ENCODE assay signal across 8 cellular contexts in genomic region chr14:30443368-30444007, GRCh38.
DNase-seq lines count a peak whose midpoint lies in the region; ATAC-seq and TF ChIP-seq lines count a peak whose summit lies in the region.

No MANE protein-coding gene starts in this region.

- no peak overlapping the region for H2AFZ ChIP-seq in HCT116 (ENCODE audit: low read depth, low read length, poor library complexity, severe bottlenecking)

- DNase-seq in AG10803 (ENCODE audit: low read depth) (peak; percentile 36), HCT116 (ENCODE audit: low read depth, low spot score) (peak; percentile 16), NCI-H774 (lab: John Stamatoyannopoulos, UW) (peak; percentile 54), epithelial cell of proximal tubule (ENCODE audit: low read depth) (peak; percentile 15), superior temporal gyrus (ENCODE audit: extremely low spot score) (peak; percentile 85), ureter (ENCODE audit: low spot score) (no peak)
- DNase-seq in stimulated activated CD4-positive, alpha-beta T cell treated with anti-CD3 and anti-CD28 coated beads, Interleukin-2, amount 100 ng/mL, for 48 hours: no peak
- DNase-seq in effector memory CD4-positive, alpha-beta T cell: no peak

- TF ChIP-seq CTCF in AG10803 (conservative IDR thresholded peaks at IDR 0.05; ENCODE audit: low read length) (peak; percentile 66), HCT116 (IDR thresholded peaks at IDR 0.05 in 2 of 3, conservative IDR thresholded peaks at IDR 0.05 in 1 of 3; ENCODE audit: borderline replicate concordance in 1 of 3, insufficient read depth in 1 of 3, low read depth in 2 of 3, low read length in 2 of 3) (peak; percentile 25 to 66 (median 48); a peak in 5 of 6 replicates), epithelial cell of proximal tubule (conservative IDR thresholded peaks at IDR 0.05; ENCODE audit: low read depth, low read length) (peak; percentile 73)

- H3K9ac ChIP-seq in HCT116 (ENCODE audit: low read length): no peak overlapping the region

- no TSS peak for BruUV-seq in HCT116 (replicated peaks; lab: Mats Ljungman, UMichigan)

- H3K9me3 ChIP-seq in HCT116 (ENCODE audit: control insufficient read depth in 1 of 2, insufficient read depth in 1 of 2, low read depth in 1 of 2, low read length in 2 of 2): no peaks in the 10 kb centered on the region
- no peaks in the 10 kb centered on the region for H3K9me3 ChIP-seq in effector memory CD4-positive, alpha-beta T cell (ENCODE audit: control insufficient read depth, low read length)

- H3K27me3 ChIP-seq in HCT116 (ENCODE audit: insufficient read depth, low read length): peaks cover 34% of the 10 kb centered on the region
- no peaks in the 10 kb centered on the region for H3K27me3 ChIP-seq in effector memory CD4-positive, alpha-beta T cell (replicated peaks; ENCODE audit: control insufficient read depth, insufficient read depth, low read length, poor library complexity, severe bottlenecking)

- no peaks in the 10 kb centered on the region for H4K20me1 ChIP-seq in HCT116 (ENCODE audit: insufficient read depth)

- TF ChIP-seq RAD21 in HCT116 (IDR thresholded peaks at IDR 0.05; ENCODE audit: low read depth): peak; percentile 63

- H3K79me2 ChIP-seq in HCT116 (ENCODE audit: insufficient read depth, low read length): no peaks in the 10 kb centered on the region

- no peak overlapping the region for H3K4me2 ChIP-seq in HCT116 (ENCODE audit: low read length)

- no peaks in the 10 kb centered on the region for H3K36me3 ChIP-seq in HCT116 (ENCODE audit: control insufficient read depth in 1 of 2, insufficient read depth in 2 of 2, low read length in 2 of 2)
- no peaks in the 10 kb centered on the region for H3K36me3 ChIP-seq in effector memory CD4-positive, alpha-beta T cell (ENCODE audit: control insufficient read depth, insufficient read depth, low read length)

- ATAC-seq in HCT116: 0 out of 2 replicates have a peak, but pooled peaks have one; percentile 53

- no peaks in the 10 kb centered on the region for H3K4me1 ChIP-seq in HCT116 (ENCODE audit: control insufficient read depth in 1 of 2, insufficient read depth in 2 of 2, low read length in 2 of 2)
- H3K4me1 ChIP-seq in effector memory CD4-positive, alpha-beta T cell (ENCODE audit: control insufficient read depth, insufficient read depth, low read length, poor library complexity, severe bottlenecking): no peaks in the 10 kb centered on the region

- no peaks in the 10 kb centered on the region for H3K9me2 ChIP-seq in HCT116 (ENCODE audit: insufficient read depth)

- H3K4me3 ChIP-seq in AG10803 (ENCODE audit: low read length) (no peak overlapping the region), HCT116 (replicated peaks in 1 of 2; ENCODE audit: low read depth in 1 of 2, low read length in 2 of 2) (no peak overlapping the region), epithelial cell of proximal tubule (ENCODE audit: low read depth, low read length) (no peak overlapping the region)
- no peak overlapping the region for H3K4me3 ChIP-seq in effector memory CD4-positive, alpha-beta T cell (ENCODE audit: insufficient read depth, low read depth, low read length, poor library complexity, severe bottlenecking)

- RAD21 ChIA-PET in HCT116 (lab: Charles Lee; ENCODE audit: low non-redundant PET in 1 of 2, low total read pairs in 2 of 2, uncharacterized antibody in 2 of 2, unreplicated experiment in 2 of 2): interaction anchor here in 1 of 2 experiments (1.1 kb wide), 1 partner anchor 173 kb away, joined by 4 read pairs; no protein-coding TSS in a partner anchor

- intact Hi-C loops in HCT116 (cut with micrococcal nuclease): loop anchor here (1.0 to 5.0 kb wide), 3 partner anchors 68 to 1691 kb away; no protein-coding TSS in a partner anchor

- no peak overlapping the region for H3K27ac ChIP-seq in HCT116 (ENCODE audit: low read depth, low read length)
- H3K27ac ChIP-seq in effector memory CD4-positive, alpha-beta T cell (ENCODE audit: insufficient read depth, low read length, poor library complexity, severe bottlenecking): no peak overlapping the region

- no peak for TF ChIP-seq POLR2A in HCT116 (IDR thresholded peaks at IDR 0.05; ENCODE audit: borderline replicate concordance, extremely low read depth, insufficient read depth, insufficient read length)

- POLR2A ChIA-PET in HCT116 (lab: Charles Lee): no interaction called here

- CTCF ChIA-PET in HCT116 (lab: Charles Lee): interaction anchor here (1.2 to 2.2 kb wide), 7 partner anchors 10 to 229 kb away, joined by 3 to 17 read pairs (median 7); no protein-coding TSS in a partner anchor

TF ChIP-seq in HCT116, 20 proteins besides CTCF, POLR2A, EP300 and RAD21:
- TF ChIP-seq SIN3A (IDR thresholded peaks at IDR 0.05; ENCODE audit: low read depth) (no peak), EZH2phosphoT487 (IDR thresholded peaks at IDR 0.05; ENCODE audit: borderline replicate concordance) (no peak), YY1 (IDR thresholded peaks at IDR 0.05; ENCODE audit: extremely low read depth, insufficient replicate concordance, low read depth, low read length) (no peak), ZNF274 (IDR thresholded peaks at IDR 0.05; ENCODE audit: low read depth, low read length) (no peak)

Comparison
In these comparisons a context has a peak if more than half of its experiments do, and no peak if none do; other contexts are left out.
1. DNase-seq: peak in AG10803 (single experiment), HCT116 (single experiment), NCI-H774 (single experiment), epithelial cell of proximal tubule (single experiment) and superior temporal gyrus (single experiment); none in ureter (single experiment), stimulated activated CD4-positive, alpha-beta T cell treated with anti-CD3 and anti-CD28 coated beads, Interleukin-2, amount 100 ng/mL, for 48 hours (0 of 2) and effector memory CD4-positive, alpha-beta T cell (0 of 3).
2. Peak in every context shown above with its lines, with median percentiles within 50 percentile points of each other: CTCF ChIP-seq.